ENCODE assay signal across 8 cellular contexts in genomic region chr2:217886720-217887309, GRCh38.
DNase-seq lines count a peak whose midpoint lies in the region; ATAC-seq and TF ChIP-seq lines count a peak whose summit lies in the region.

No MANE protein-coding gene starts in this region.

- no peak for ATAC-seq in GM18505 (IDR thresholded peaks at IDR 0.05; ENCODE audit: unreplicated experiment)

- CTCF ChIA-PET in Caco-2 (lab: Charles Lee), result interaction anchor here (0.6 to 4.1 kb wide), 12 partner anchors 12 to 182 kb away, joined by 3 to 50 read pairs (median 4); partner anchors contain the start of gene RUFY4

- intact Hi-C loops in Caco-2 (cut with micrococcal nuclease; ENCODE audit: unreplicated experiment), result loop anchor here (1.0 kb wide), 3 partner anchors 98 to 102 kb away; no protein-coding TSS in a partner anchor

- no peaks in the 10 kb centered on the region for H3K36me3 ChIP-seq in Caco-2 (ENCODE audit: control insufficient read depth, insufficient read depth, low read length)

- H3K9me3 ChIP-seq in Caco-2, result no peaks in the 10 kb centered on the region

- no peaks in the 10 kb centered on the region for H3K27me3 Mint-ChIP-seq in Caco-2 (ENCODE audit: insufficient read depth, unreplicated experiment)

- peaks cover 6% of the 10 kb centered on the region for H3K36me3 Mint-ChIP-seq in Caco-2 (ENCODE audit: insufficient read depth, unreplicated experiment)

- H3K4me1 Mint-ChIP-seq in Caco-2 (ENCODE audit: low read depth, unreplicated experiment), result no peaks in the 10 kb centered on the region

- H3K4me3 ChIP-seq in Caco-2 (ENCODE audit: low read depth, low read length), result no peak overlapping the region

- no peak for TF ChIP-seq POLR2A in GM18505 (IDR thresholded peaks at IDR 0.05; ENCODE audit: borderline replicate concordance, extremely low read depth, insufficient read depth, insufficient read length)

- H3K27me3 ChIP-seq in Caco-2 (replicated peaks; ENCODE audit: control insufficient read depth, insufficient read depth, low read length), result no peaks in the 10 kb centered on the region

- no peak overlapping the region for H3K27ac Mint-ChIP-seq in Caco-2 (ENCODE audit: unreplicated experiment)

- DNase-seq in Caco-2 (peak; percentile 76 to 82), HCEC 1CT (peak; percentile 52), NCI-H2107 treated with DMSO at 0.1 percent for 48 hours (lab: John Stamatoyannopoulos, UW; ENCODE audit: unreplicated experiment) (peak; percentile 18), kidney tubule cell (ENCODE audit: low spot score) (peak; percentile 79)
- DNase-seq in activated CD4-positive, CD25-positive, alpha-beta regulatory T cell treated with anti-CD3 and anti-CD28 coated beads, Interleukin-2, amount 50 U/mL, for 16 hours (ENCODE audit: low read depth, low spot score), result peak; percentile 17
- DNase-seq in central memory CD4-positive, alpha-beta T cell, result peak; percentile 37
- peak; percentile 63 for DNase-seq in stimulated activated CD4-positive, alpha-beta T cell treated with anti-CD3 and anti-CD28 coated beads, Interleukin-4, amount 100 ng/mL, for 1 hour

- peak; percentile 83 to 87 for TF ChIP-seq CTCF in Caco-2 (IDR thresholded peaks at IDR 0.05; ENCODE audit: insufficient read depth in 1 of 2, low read depth in 1 of 2, low read length in 1 of 2, severe bottlenecking in 1 of 2, unreplicated experiment in 1 of 2)

- POLR2A ChIA-PET in Caco-2 (lab: Charles Lee), result no interaction called here

- BruUV-seq in Caco-2 (replicated peaks; lab: Mats Ljungman, UMichigan), result no TSS peak

- H3K4me3 Mint-ChIP-seq in Caco-2 (ENCODE audit: unreplicated experiment), result no peak overlapping the region

- H3K4me1 ChIP-seq in Caco-2, result no peaks in the 10 kb centered on the region

- no peaks in the 10 kb centered on the region for H3K9me3 Mint-ChIP-seq in Caco-2 (ENCODE audit: unreplicated experiment)

Comparison
In these comparisons a context has a peak if more than half of its experiments do, and no peak if none do; other contexts are left out.
1. DNase-seq: peak in every context shown above with its lines; median percentile 79 in Caco-2; 79 in kidney tubule cell; 63 in stimulated activated CD4-positive, alpha-beta T cell treated with anti-CD3 and anti-CD28 coated beads, Interleukin-4, amount 100 ng/mL, for 1 hour; 52 in HCEC 1CT; 37 in central memory CD4-positive, alpha-beta T cell; 18 in NCI-H2107 treated with DMSO at 0.1 percent for 48 hours; 17 in activated CD4-positive, CD25-positive, alpha-beta regulatory T cell treated with anti-CD3 and anti-CD28 coated beads, Interleukin-2, amount 50 U/mL, for 16 hours.